29 cellular contexts compared by ENCODE assay signal in the genomic region with DNA sequence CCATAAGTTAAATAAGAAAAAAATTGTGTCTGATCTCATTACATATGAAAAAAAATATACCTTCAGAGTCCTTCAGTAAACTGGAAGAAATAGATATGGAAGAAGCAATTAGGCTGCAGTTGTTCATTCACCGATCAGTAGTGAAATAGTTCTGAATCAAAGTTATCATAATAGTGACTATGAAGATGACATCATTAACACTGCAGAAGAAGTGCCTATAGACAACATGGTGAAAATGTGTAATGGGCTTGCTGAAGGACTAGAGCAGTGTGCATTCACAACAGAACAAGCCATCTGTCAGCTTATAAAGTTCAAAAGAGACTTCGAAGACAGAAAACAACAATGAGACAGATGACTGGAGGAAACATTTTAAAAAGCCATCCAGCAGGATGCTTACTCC.
"Had no signal": no experiment of that assay in that cellular context is flagged by ENCODE, and none has a peak within 500 bp of the region (broad histone marks: within the 10 kb centered on the region; RNA-seq: fewer than 3 reads in every experiment).

No MANE protein-coding gene starts in this region.

- H3K27me3 ChIP-seq: ovary, right atrium auricular region, thyroid gland had no signal

- H3K27me3 Mint-ChIP-seq: activated CD4-positive, alpha-beta T cell treated with anti-CD3 and anti-CD28 coated beads, Interleukin-2, amount 10 ng/mL, durations not matched to agents 7 days and 5 days; activated naive CD8-positive, alpha-beta T cell treated with anti-CD3 and anti-CD28 coated beads, Interleukin-2, amount 50 U/mL, for 24 hours; brain; stimulated activated naive CD8-positive, alpha-beta T cell treated with anti-CD3 and anti-CD28 coated beads, Interleukin-15, Interleukin-2, amounts not matched to agents 100 ng/mL and 50 ng/mL, for 24 hours had no signal

- H3K36me3 Mint-ChIP-seq: brain, natural killer cell had no signal

- ATAC-seq: activated CD8-positive, alpha-beta T cell treated with anti-CD3 and anti-CD28 coated beads, Interleukin-2, amount 10 ng/mL, durations not matched to agents 7 days and 5 days; activated naive CD8-positive, alpha-beta T cell treated with anti-CD3 and anti-CD28 coated beads, Interleukin-2, amount 50 U/mL, for 24 hours; natural killer cell; psoas muscle had no signal

- H3K9me3 Mint-ChIP-seq: activated T-helper 1 cell treated with anti-CD3 and anti-CD28 coated beads, Interleukin-12 subunit alpha, Interleukin-12 subunit beta, Interleukin-2, Interleukin-4 antibody, amounts not matched to agents 30 ng/mL and 10 ng/mL and 1 ng/mL, durations not matched to agents 14 hours and 24 hours and 36 hours; brain; stimulated activated naive CD8-positive, alpha-beta T cell treated with anti-CD3 and anti-CD28 coated beads, Interleukin-15, Interleukin-2, amounts not matched to agents 100 ng/mL and 50 ng/mL, for 24 hours had no signal

- DNase-seq: activated CD4-positive, alpha-beta T cell treated with anti-CD3 and anti-CD28 coated beads, Interleukin-2, amount 10 ng/mL, durations not matched to agents 7 days and 5 days; activated CD4-positive, CD25-positive, alpha-beta regulatory T cell treated with anti-CD3 and anti-CD28 coated beads, Interleukin-2, amount 50 U/mL, for 72 hours; activated CD8-positive, alpha-beta T cell treated with anti-CD3 and anti-CD28 coated beads, Interleukin-2, amount 10 ng/mL, durations not matched to agents 7 days and 5 days; activated gamma-delta T cell; activated naive CD4-positive, alpha-beta T cell treated with anti-CD3 and anti-CD28 coated beads, Interleukin-2, amount 50 U/mL, for 16 hours; activated naive CD8-positive, alpha-beta T cell treated with anti-CD3 and anti-CD28 coated beads, Interleukin-2, amount 50 U/mL, for 24 hours; anterior cingulate cortex; caudate nucleus; dermis blood vessel endothelial cell; effector CD8-positive, alpha-beta T cell; erythroblast; foreskin melanocyte; hypothalamus; left ventricle myocardium inferior; mammary epithelial cell; midbrain; natural killer cell; ovary; psoas muscle; stimulated activated CD4-positive, alpha-beta T cell treated with anti-CD3 and anti-CD28 coated beads, Interleukin-12 subunit alpha, Interleukin-12 subunit beta, amount 100 ng/mL, for 4 hours; stimulated activated CD4-positive, alpha-beta T cell treated with anti-CD3 and anti-CD28 coated beads, Interleukin-4, amount 100 ng/mL, for 4 hours; substantia nigra; T-helper 2 cell; thyroid gland; WERI-Rb-1 had no signal

- H3K4me3 Mint-ChIP-seq: activated CD4-positive, alpha-beta T cell treated with anti-CD3 and anti-CD28 coated beads, Interleukin-2, amount 10 ng/mL, durations not matched to agents 7 days and 5 days; activated CD8-positive, alpha-beta T cell treated with anti-CD3 and anti-CD28 coated beads, Interleukin-2, amount 10 ng/mL, durations not matched to agents 7 days and 5 days; activated naive CD8-positive, alpha-beta T cell treated with anti-CD3 and anti-CD28 coated beads, Interleukin-2, amount 50 U/mL, for 24 hours; activated T-helper 1 cell treated with anti-CD3 and anti-CD28 coated beads, Interleukin-12 subunit alpha, Interleukin-12 subunit beta, Interleukin-2, Interleukin-4 antibody, amounts not matched to agents 30 ng/mL and 10 ng/mL and 1 ng/mL, durations not matched to agents 14 hours and 24 hours and 36 hours; brain; natural killer cell; stimulated activated naive CD8-positive, alpha-beta T cell treated with anti-CD3 and anti-CD28 coated beads, Interleukin-15, Interleukin-2, amounts not matched to agents 100 ng/mL and 50 ng/mL, for 24 hours had no signal

- H3K36me3 ChIP-seq: left ventricle myocardium inferior, ovary, right atrium auricular region, thyroid gland, WERI-Rb-1 had no signal

- H3K4me1 ChIP-seq: left ventricle myocardium inferior, psoas muscle, right atrium auricular region, thyroid gland had no signal

- H3K4me1 Mint-ChIP-seq: activated CD4-positive, alpha-beta T cell treated with anti-CD3 and anti-CD28 coated beads, Interleukin-2, amount 10 ng/mL, durations not matched to agents 7 days and 5 days; activated naive CD8-positive, alpha-beta T cell treated with anti-CD3 and anti-CD28 coated beads, Interleukin-2, amount 50 U/mL, for 24 hours; natural killer cell had no signal

- H3K27ac Mint-ChIP-seq: activated CD4-positive, alpha-beta T cell treated with anti-CD3 and anti-CD28 coated beads, Interleukin-2, amount 10 ng/mL, durations not matched to agents 7 days and 5 days; activated CD8-positive, alpha-beta T cell treated with anti-CD3 and anti-CD28 coated beads, Interleukin-2, amount 10 ng/mL, durations not matched to agents 7 days and 5 days; activated naive CD8-positive, alpha-beta T cell treated with anti-CD3 and anti-CD28 coated beads, Interleukin-2, amount 50 U/mL, for 24 hours; activated T-helper 1 cell treated with anti-CD3 and anti-CD28 coated beads, Interleukin-12 subunit alpha, Interleukin-12 subunit beta, Interleukin-2, Interleukin-4 antibody, amounts not matched to agents 30 ng/mL and 10 ng/mL and 1 ng/mL, durations not matched to agents 14 hours and 24 hours and 36 hours; brain; natural killer cell; stimulated activated naive CD8-positive, alpha-beta T cell treated with anti-CD3 and anti-CD28 coated beads, Interleukin-15, Interleukin-2, amounts not matched to agents 100 ng/mL and 50 ng/mL, for 24 hours had no signal

- H3K9me3 ChIP-seq: left ventricle myocardium inferior, ovary, psoas muscle, right atrium auricular region, thyroid gland had no signal

- H3K4me3 ChIP-seq: left ventricle myocardium inferior, ovary, psoas muscle, right atrium auricular region, thyroid gland had no signal

- H3K27ac ChIP-seq: left ventricle myocardium inferior, ovary, psoas muscle, right atrium auricular region, thyroid gland, WERI-Rb-1 had no signal
